Comparison of ENCODE assay signal across 1 cellular context in the genomic region with DNA sequence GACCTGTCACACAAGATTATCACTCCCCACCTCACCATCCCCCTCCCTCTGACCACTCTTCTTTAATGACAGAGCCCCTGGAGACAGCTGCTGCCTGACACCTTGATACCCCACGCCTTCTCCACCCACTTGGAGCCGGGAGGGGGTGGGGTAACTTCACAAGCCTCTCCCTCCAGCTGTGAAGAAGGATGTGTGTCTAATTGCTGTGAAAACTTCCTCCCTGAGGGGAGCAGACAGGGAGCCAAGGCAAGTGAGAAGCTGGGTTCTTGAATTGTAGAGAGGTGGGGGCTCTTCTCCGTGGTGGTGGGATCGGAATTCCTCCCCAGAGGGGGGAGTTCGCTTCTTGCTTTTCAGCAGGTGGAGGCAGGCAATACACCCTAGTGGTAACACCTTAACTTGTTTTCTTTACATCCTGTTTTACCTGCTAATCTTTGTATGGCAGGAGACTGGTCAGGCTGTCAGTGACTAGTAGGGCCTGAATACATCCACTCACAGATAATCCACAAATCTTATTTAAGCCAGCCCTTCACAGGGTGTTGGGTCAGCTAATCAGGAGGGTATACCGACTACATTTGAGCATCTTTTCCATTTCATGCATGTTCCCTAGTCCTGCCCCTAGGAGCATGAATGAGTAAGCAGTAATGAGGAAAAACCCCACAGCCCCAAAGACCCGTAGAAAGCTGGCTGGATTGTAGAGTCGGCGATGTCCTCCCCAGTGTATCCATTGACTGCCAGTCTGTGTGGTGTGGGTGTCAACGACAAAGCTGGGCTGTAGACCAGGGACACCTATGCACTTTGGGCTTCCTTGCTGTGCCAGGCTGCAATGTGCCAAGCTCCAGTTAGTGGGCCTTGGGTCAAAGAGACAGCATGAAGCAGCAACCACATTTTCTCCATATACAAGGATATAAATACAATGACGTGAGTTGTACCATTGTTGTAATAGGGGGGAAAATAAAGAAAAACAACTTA.
TF ChIP-seq lines count a peak whose summit lies in the region.

No MANE protein-coding gene starts in this region.

TF ChIP-seq in K562, 482 proteins besides CTCF, POLR2A, EP300 and RAD21:
- TF ChIP-seq YY1 (IDR thresholded peaks at IDR 0.05; ENCODE audit: borderline replicate concordance in 1 of 3, control insufficient read depth in 1 of 3, extremely low read depth in 1 of 3, insufficient read depth in 3 of 3, insufficient read length in 1 of 3, insufficient replicate concordance in 2 of 3, low read depth in 1 of 3, low read length in 2 of 3) (no peak), CBFA2T3 (IDR thresholded peaks at IDR 0.05) (peak; percentile 37; the same call in 1 of the 2 replicates), KDM1A (IDR thresholded peaks at IDR 0.05) (no peak), DMBX1 (CRISPR knock-in tag; IDR thresholded peaks at IDR 0.05; ENCODE audit: borderline replicate concordance) (no peak), NONO (IDR thresholded peaks at IDR 0.05; ENCODE audit: low read depth in 2 of 2, low read length in 1 of 2) (no peak), ZNF707 (CRISPR knock-in tag; conservative IDR thresholded peaks at IDR 0.05) (no peak), HMBOX1 (IDR thresholded peaks at IDR 0.05) (peak; percentile 55), NFE2 (IDR thresholded peaks at IDR 0.05; ENCODE audit: low read depth) (peak; percentile 26; the same call in 1 of the 2 replicates), FOSL1 (tag; conservative IDR thresholded peaks at IDR 0.05) (no peak)
